Comparison of ENCODE assay signal across 12 cellular contexts in genomic region chr14:75430106-75430505, GRCh38. TPM values are rescaled to one million over a fixed set of nuclear protein-coding genes. Genes with fewer than 3 reads are reported as not detected.
A peak's percentile ranks its signal among the peaks of the same experiment; 100 is the strongest.
DNase-seq lines count a peak whose midpoint lies in the region; ATAC-seq and TF ChIP-seq lines count a peak whose summit lies in the region.
"Had no signal": no experiment of that assay in that cellular context is flagged by ENCODE, and none has a peak within 500 bp of the region (broad histone marks: within the 10 kb centered on the region; RNA-seq: fewer than 3 reads in every experiment).

No MANE protein-coding gene starts in this region.

- H3K36me3 Mint-ChIP-seq in T-cell (peaks cover 3% of the 10 kb centered on the region), neural crest cell (ENCODE audit: low read depth) (no peaks in the 10 kb centered on the region)
- H3K36me3 Mint-ChIP-seq: activated naive CD8-positive, alpha-beta T cell treated with anti-CD3 and anti-CD28 coated beads, Interleukin-2, amount 10 ng/mL, durations not matched to agents 7 days and 5 days had no signal

- peak overlapping the region in 1 of 3 donors; percentile 58 for H3K27ac ChIP-seq in thyroid gland
- no peak overlapping the region for H3K27ac ChIP-seq in A673 (ENCODE audit: low read depth, low read length, poor library complexity, severe bottlenecking)

- ATAC-seq in T-cell (replicated peaks in 1 of 4), result no peak
- no peak for ATAC-seq in GM18870 (IDR thresholded peaks at IDR 0.05; ENCODE audit: unreplicated experiment)

- H3K4me3 ChIP-seq in AG10803 (ENCODE audit: low read length) (peak overlapping the region; percentile 88), thyroid gland (replicated peaks in 1 of 3) (no peak overlapping the region), A673 (ENCODE audit: low read depth, low read length, poor library complexity, severe bottlenecking) (no peak overlapping the region)

- CTCF ChIA-PET in T-cell (lab: Charles Lee) (no interaction called here), A673 (lab: Charles Lee) (no interaction called here)

- no peak for TF ChIP-seq POLR2A in thyroid gland (IDR thresholded peaks at IDR 0.05)

- H3K4me1 Mint-ChIP-seq in T-cell, result peaks cover 7 to 12% (median 9%) of the 10 kb centered on the region in 3 donors
- H3K4me1 Mint-ChIP-seq in neural crest cell, result peaks cover 3% of the 10 kb centered on the region

- POLR2A ChIA-PET in T-cell (lab: Charles Lee), result no interaction called here
- POLR2A ChIA-PET in A673 (lab: Charles Lee; ENCODE audit: low non-redundant PET), result interaction anchor here (0.6 kb wide), 1 partner anchor 128 kb away, joined by 8 read pairs; no protein-coding TSS in a partner anchor

- H3K4me1 ChIP-seq in thyroid gland (peaks cover 20 to 25% of the 10 kb centered on the region in 2 donors), A673 (ENCODE audit: insufficient read depth, low read length, poor library complexity, severe bottlenecking) (peaks cover 16% of the 10 kb centered on the region)

- H3K27ac Mint-ChIP-seq in T-cell, result no peak overlapping the region
- no peak overlapping the region for H3K27ac Mint-ChIP-seq in neural crest cell (ENCODE audit: unreplicated experiment)
- H3K27ac Mint-ChIP-seq: activated naive CD8-positive, alpha-beta T cell treated with anti-CD3 and anti-CD28 coated beads, Interleukin-2, amount 10 ng/mL, durations not matched to agents 7 days and 5 days had no signal

- DNase-seq in AG10803 (ENCODE audit: low read depth) (peak; percentile 62), T-cell (no peak), fibroblast of the conjunctiva (ENCODE audit: low read depth) (peak; percentile 20), neural crest cell (ENCODE audit: low read depth, low spot score) (no peak), thyroid gland (no peak), NCI-H1105 (lab: John Stamatoyannopoulos, UW) (no peak), A673 (ENCODE audit: low spot score) (no peak)
- DNase-seq: activated naive CD8-positive, alpha-beta T cell treated with anti-CD3 and anti-CD28 coated beads, Interleukin-2, amount 10 ng/mL, durations not matched to agents 7 days and 5 days; COR-L47; NCI-H1694 treated with DMSO at 0.1 percent for 48 hours; T-helper 9 cell had no signal

- H3K36me3 ChIP-seq in thyroid gland, result peaks cover 3 to 6% of the 10 kb centered on the region in 2 donors
- H3K36me3 ChIP-seq in A673 (ENCODE audit: insufficient read depth, low read length, poor library complexity, severe bottlenecking), result peaks cover 7% of the 10 kb centered on the region

- H3K4me3 Mint-ChIP-seq in T-cell (peak overlapping the region in 2 of 3 donors; percentile 17 to 74), neural crest cell (peak overlapping the region; percentile 87)

- no TSS peak for BruUV-seq in A673 (replicated peaks; lab: Mats Ljungman, UMichigan)

- intact Hi-C loops in thyroid gland (cut with DNase I) (no loop called here), A673 (cut with micrococcal nuclease; ENCODE audit: unreplicated experiment) (no loop called here)

- TF ChIP-seq CTCF in AG10803 (conservative IDR thresholded peaks at IDR 0.05; ENCODE audit: low read length), result no peak
- no peak for TF ChIP-seq CTCF in neural crest cell (conservative IDR thresholded peaks at IDR 0.05)
- no peak for TF ChIP-seq CTCF in thyroid gland (IDR thresholded peaks at IDR 0.05)
- no peak for TF ChIP-seq CTCF in A673 (conservative IDR thresholded peaks at IDR 0.05; ENCODE audit: low read depth, low read length)

- WGBS in thyroid gland, 2 donors, result 64 to 69% methylated on average over 7 of the region's 7 CpGs

- H3K9me3 Mint-ChIP-seq in T-cell, result no peaks in the 10 kb centered on the region
- H3K9me3 Mint-ChIP-seq in neural crest cell, result no peaks in the 10 kb centered on the region
- H3K9me3 Mint-ChIP-seq: activated naive CD8-positive, alpha-beta T cell treated with anti-CD3 and anti-CD28 coated beads, Interleukin-2, amount 10 ng/mL, durations not matched to agents 7 days and 5 days had no signal

- H3K27me3 ChIP-seq in thyroid gland (no peaks in the 10 kb centered on the region), A673 (replicated peaks; ENCODE audit: insufficient read depth, low read depth, low read length, poor library complexity) (no peaks in the 10 kb centered on the region)

- peaks cover 7 to 25% of the 10 kb centered on the region in 2 donors for H3K27me3 Mint-ChIP-seq in T-cell
- peaks cover 36% of the 10 kb centered on the region for H3K27me3 Mint-ChIP-seq in neural crest cell (ENCODE audit: low read depth)

- H3K9me3 ChIP-seq in thyroid gland (no peaks in the 10 kb centered on the region), A673 (ENCODE audit: low read depth, low read length, poor library complexity, severe bottlenecking) (no peaks in the 10 kb centered on the region)

RNA-seq across cellular contexts. Expression of gene JDP2, which starts 2.3 kb away (rescaled TPM):
- total RNA-seq in T-cell (under 1 TPM; 0.45 to 0.93 (median 0.76) TPM), neural crest cell (2.6 and 4.7 TPM in 2 replicates), thyroid gland (10 to 100 TPM; 24.2 to 54.6 (median 36.3) TPM), A673 (2021) (5.9 and 10.7 TPM in 2 replicates)

Comparison
In these comparisons a context has a peak if more than half of its experiments do, and no peak if none do; other contexts are left out.
1. DNase-seq: peak in AG10803 (single experiment) and fibroblast of the conjunctiva (single experiment); none in T-cell (0 of 34), neural crest cell (single experiment), thyroid gland (0 of 2), NCI-H1105 (single experiment) and A673 (single experiment).